In genomic region chr12:51240971-51241370, GRCh38 we compare ENCODE assay signal across 1 cellular context.
TF ChIP-seq lines count a peak whose summit lies in the region.

No MANE protein-coding gene starts in this region.

TF ChIP-seq in IMR-90, 13 proteins besides CTCF, POLR2A, EP300 and RAD21:
- TF ChIP-seq NFE2L2 (IDR thresholded peaks at IDR 0.05; ENCODE audit: low read depth, low read length) = no peak
- TF ChIP-seq MAZ (IDR thresholded peaks at IDR 0.05; ENCODE audit: borderline replicate concordance, low read depth, low read length) = no peak
- no peak for TF ChIP-seq SMC3 (IDR thresholded peaks at IDR 0.05; ENCODE audit: low read depth, low read length)
- TF ChIP-seq CHD1 (IDR thresholded peaks at IDR 0.05; ENCODE audit: low read depth, low read length) = no peak
- peak; percentile 27; the same call in 1 of the 2 replicates for TF ChIP-seq CEBPB (IDR thresholded peaks at IDR 0.05; ENCODE audit: low read depth, low read length)
- no peak for TF ChIP-seq MXI1 (IDR thresholded peaks at IDR 0.05; ENCODE audit: borderline replicate concordance, low read depth, low read length)
- no peak for TF ChIP-seq RCOR1 (IDR thresholded peaks at IDR 0.05; ENCODE audit: insufficient replicate concordance, low read length)
TF ChIP-seq in IMR-90: peak in this region for 1.
